ENCODE assay signal across 12 cellular contexts in the genomic region with DNA sequence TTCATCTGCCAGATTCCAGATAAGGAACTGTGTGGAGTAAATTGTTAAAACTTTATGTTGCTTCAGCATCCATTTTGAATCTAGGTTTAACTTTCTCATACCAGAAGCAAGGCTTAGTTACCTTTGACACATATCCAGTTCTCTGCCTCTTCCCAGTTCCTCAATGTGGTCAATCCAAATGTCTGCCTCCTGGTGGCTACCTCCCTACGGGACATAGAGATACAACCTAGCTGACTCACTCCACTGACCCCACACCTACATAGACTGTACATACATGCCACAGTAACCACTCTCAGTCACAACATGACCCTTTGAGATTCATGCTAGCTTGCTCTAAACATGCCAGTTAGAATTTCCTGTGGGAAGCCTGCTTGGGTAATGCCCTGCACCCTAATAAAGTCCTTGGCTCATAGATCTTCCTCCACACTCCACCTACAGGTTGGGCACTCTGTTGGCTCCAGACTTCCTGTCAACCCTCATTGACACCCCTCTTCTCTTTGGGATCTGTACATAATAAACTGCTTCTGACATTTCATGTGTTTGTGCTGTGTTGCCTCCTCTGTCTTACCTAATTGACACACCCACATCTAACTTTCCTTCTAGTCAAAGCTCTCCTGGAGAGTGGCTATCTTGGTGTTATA.
DNase-seq lines count a peak whose midpoint lies in the region; FAIRE-seq and TF ChIP-seq lines count a peak whose summit lies in the region.
"Had no signal": no experiment of that assay in that cellular context is flagged by ENCODE, and none has a peak within 500 bp of the region (broad histone marks: within the 10 kb centered on the region; RNA-seq: fewer than 3 reads in every experiment).

No MANE protein-coding gene starts in this region.

- H4K5ac ChIP-seq in H1 (ENCODE audit: insufficient read length, low read depth, low read length), result no peak overlapping the region

- no peak overlapping the region for H3K14ac ChIP-seq in H1 (ENCODE audit: insufficient read length)

- TF ChIP-seq POLR2A in NB4 (IDR thresholded peaks at IDR 0.05; ENCODE audit: extremely low read depth, insufficient read length) (no peak), H1 (IDR thresholded peaks at IDR 0.05; ENCODE audit: control extremely low read depth in 1 of 2, low read depth in 2 of 2, low read length in 2 of 2) (no peak)

- peak; percentile 92 for FAIRE-seq in H1 (lab: Jason Lieb, UNC)
- FAIRE-seq: pancreas had no signal

- H3K4me3 ChIP-seq in GM12864 (ENCODE audit: low read depth, low read length), result no peak overlapping the region
- H3K4me3 ChIP-seq in NB4 (ENCODE audit: low read depth, low read length), result no peak overlapping the region
- no peak overlapping the region for H3K4me3 ChIP-seq in H1 (ENCODE audit: extremely low read depth in 1 of 4, insufficient read depth in 2 of 4, low read depth in 3 of 4, low read length in 4 of 4)
- H3K4me3 ChIP-seq: pancreas, vagina had no signal

- 85% methylated on average over 1 of the region's 1 CpG; no CpG with 5 or more reads in 1 of the 2 experiments for WGBS in H1 (ENCODE audit: extremely low coverage in 1 of 2, insufficient coverage in 1 of 2, insufficient read length in 1 of 2, insufficient replicate concordance in 2 of 2, low coverage in 1 of 2, low lambda C conversion rate in 2 of 2, missing lambda C conversion rate in 1 of 2), 2 experiments

- no peak overlapping the region for H3K4ac ChIP-seq in H1 (replicated peaks; ENCODE audit: insufficient read length, low read depth, low read length)

- H3K27me3 ChIP-seq in H1 (replicated peaks in 1 of 4; ENCODE audit: control insufficient read depth in 3 of 4, extremely low read depth in 1 of 4, insufficient read depth in 3 of 4, low read length in 3 of 4), result no peaks in the 10 kb centered on the region
- H3K27me3 ChIP-seq: pancreas, vagina had no signal

- no peaks in the 10 kb centered on the region for H3K9me3 ChIP-seq in H1 (ENCODE audit: insufficient read depth in 2 of 2, low read depth in 1 of 2, low read length in 1 of 2)
- H3K9me3 ChIP-seq: pancreas, vagina had no signal

- H3K27ac ChIP-seq in H1 (ENCODE audit: low read depth, low read length), result no peak overlapping the region
- H3K27ac ChIP-seq: pancreas, vagina had no signal

- no peaks in the 10 kb centered on the region for H3K23me2 ChIP-seq in H1 (ENCODE audit: low read depth, low read length)

- 0 out of 2 replicates have a peak overlapping the region, but pooled peaks have one; percentile 4 for H2AFZ ChIP-seq in H1 (ENCODE audit: low read length)

- no peaks in the 10 kb centered on the region for H3K36me3 ChIP-seq in H1 (ENCODE audit: control insufficient read depth in 2 of 4, insufficient read depth in 4 of 4, low read length in 3 of 4)
- H3K36me3 ChIP-seq: pancreas, vagina had no signal

- TF ChIP-seq RAD21 in H1 (IDR thresholded peaks at IDR 0.05 in 1 of 2, conservative IDR thresholded peaks at IDR 0.05 in 1 of 2; ENCODE audit: low read depth in 2 of 2, low read length in 2 of 2), result peak; percentile 58 to 69

- no peaks in the 10 kb centered on the region for H3K4me1 ChIP-seq in H1 (replicated peaks in 1 of 4; ENCODE audit: control insufficient read depth in 3 of 4, insufficient read depth in 4 of 4, low read length in 3 of 4)
- H3K4me1 ChIP-seq: pancreas, vagina had no signal

- CTCF ChIA-PET in H1 (lab: Charles Lee; ENCODE audit: partially characterized antibody), result interaction anchor here (0.6 to 2.8 kb wide), 10 partner anchors 10 to 439 kb away, joined by 3 to 13 read pairs (median 4); no protein-coding TSS in a partner anchor

- POLR2A ChIA-PET in H1 (lab: Charles Lee; ENCODE audit: partially characterized antibody), result interaction anchor here (0.7 kb wide), 1 partner anchor 13 kb away, joined by 3 read pairs; no protein-coding TSS in a partner anchor

- H2BK120ac ChIP-seq in H1 (replicated peaks; ENCODE audit: low read depth, low read length), result no peak overlapping the region

- H3K18ac ChIP-seq in H1 (ENCODE audit: extremely low read depth, low read length), result no peak overlapping the region

- no peak overlapping the region for H2BK20ac ChIP-seq in H1 (ENCODE audit: low read length)

- DNase-seq in GM12864 (ENCODE audit: low read depth) (no peak), NB4 (ENCODE audit: low read depth) (peak; percentile 7), H1 (ENCODE audit: low read depth in 1 of 2, low spot score in 2 of 2) (peak in 1 of 2 experiments; percentile 15), non-pigmented ciliary epithelial cell (ENCODE audit: low read depth) (peak; percentile 71), COLO668 (lab: John Stamatoyannopoulos, UW; ENCODE audit: unreplicated experiment) (no peak), NCI-H446 treated with DMSO at 0.1 percent for 48 hours (lab: John Stamatoyannopoulos, UW) (no peak), NCI-H1092 (lab: John Stamatoyannopoulos, UW) (no peak)
- no peak for DNase-seq in activated effector memory CD4-positive, alpha-beta T cell treated with Interleukin-2 at 50 U/mL for 16 hours
- DNase-seq: activated CD8-positive, alpha-beta memory T cell treated with anti-CD3 and anti-CD28 coated beads, Interleukin-2, amount 50 U/mL, for 48 hours; DND-41; pancreas had no signal

- H4K20me1 ChIP-seq in H1 (replicated peaks in 1 of 2; ENCODE audit: control insufficient read depth in 1 of 2, insufficient read depth in 2 of 2, low read length in 2 of 2), result no peaks in the 10 kb centered on the region

- peak; percentile 4 for TF ChIP-seq CTCF in GM12864 (IDR thresholded peaks at IDR 0.05; ENCODE audit: low read depth, low read length, missing control alignments)
- TF ChIP-seq CTCF in NB4 (IDR thresholded peaks at IDR 0.05; ENCODE audit: low read depth, low read length), result no peak
- TF ChIP-seq CTCF in H1 (IDR thresholded peaks at IDR 0.05; ENCODE audit: control extremely low read depth in 1 of 3, insufficient read depth in 1 of 3, low read depth in 1 of 3, low read length in 3 of 3), result peak; percentile 44 to 61 (median 56)

- no peak overlapping the region for H2BK5ac ChIP-seq in H1 (ENCODE audit: low read depth, low read length)

- H2AK5ac ChIP-seq in H1 (ENCODE audit: low read depth, low read length), result no peak overlapping the region

- H4K8ac ChIP-seq in H1 (ENCODE audit: extremely low read depth, insufficient read depth, low read length), result no peak overlapping the region

- H2BK15ac ChIP-seq in H1 (ENCODE audit: low read length), result no peak overlapping the region

- H2BK12ac ChIP-seq in H1 (ENCODE audit: low read depth, low read length), result no peak overlapping the region

- TF ChIP-seq EP300 in H1 (IDR thresholded peaks at IDR 0.05; ENCODE audit: borderline replicate concordance in 1 of 2, low read depth in 2 of 2, low read length in 2 of 2), result no peak

- no peaks in the 10 kb centered on the region for H3K79me2 ChIP-seq in H1 (ENCODE audit: control insufficient read depth in 1 of 2, insufficient read depth in 2 of 2, low read length in 2 of 2)

- no peak overlapping the region for H3K9ac ChIP-seq in H1 (replicated peaks in 1 of 4; ENCODE audit: extremely low read depth in 1 of 4, low read depth in 3 of 4, low read length in 3 of 4)

- H3K56ac ChIP-seq in H1 (replicated peaks; ENCODE audit: insufficient read length, low read depth, low read length), result no peak overlapping the region

- H3K23ac ChIP-seq in H1 (ENCODE audit: insufficient read length), result no peak overlapping the region

- no peaks in the 10 kb centered on the region for H3K79me1 ChIP-seq in H1 (ENCODE audit: low read depth, low read length)

- no peak overlapping the region for H3K4me2 ChIP-seq in H1 (ENCODE audit: insufficient read depth in 1 of 2, low read depth in 2 of 2, low read length in 2 of 2)

- no peak overlapping the region for H4K91ac ChIP-seq in H1 (replicated peaks; ENCODE audit: insufficient read length, low read length)

TF ChIP-seq in H1, 55 proteins besides CTCF, POLR2A, EP300 and RAD21:
- TF ChIP-seq TAF1 (IDR thresholded peaks at IDR 0.05; ENCODE audit: low read depth, low read length), result no peak
- TF ChIP-seq EGR1 (IDR thresholded peaks at IDR 0.05; ENCODE audit: borderline replicate concordance, low read depth, low read length), result no peak
- TF ChIP-seq RNF2 (IDR thresholded peaks at IDR 0.05; ENCODE audit: borderline replicate concordance, low read depth, low read length, missing control alignments, poor library complexity, severe bottlenecking), result no peak

Comparison
In these comparisons a context has a peak if more than half of its experiments do, and no peak if none do; other contexts are left out.
1. DNase-seq: peak in NB4 (single experiment) and non-pigmented ciliary epithelial cell (single experiment); none in GM12864 (single experiment), COLO668 (single experiment), activated effector memory CD4-positive, alpha-beta T cell treated with Interleukin-2 at 50 U/mL for 16 hours (single experiment), NCI-H446 treated with DMSO at 0.1 percent for 48 hours (single experiment) and NCI-H1092 (single experiment).